8 cellular contexts compared by ENCODE assay signal in genomic region chr3:30286007-30286669, GRCh38.
DNase-seq lines count a peak whose midpoint lies in the region; ATAC-seq and TF ChIP-seq lines count a peak whose summit lies in the region.

No MANE protein-coding gene starts in this region.

- 0 to 4% methylated on average over 1 of the region's 1 CpG for whole genome bisulfite sequencing in body of pancreas, 2 donors

- H3K4me2 ChIP-seq in MM.1S (ENCODE audit: low read depth, low read length) (no peak overlapping the region), OCI-LY7 (ENCODE audit: low read length) (no peak overlapping the region)

- H4K20me1 ChIP-seq in MM.1S (ENCODE audit: insufficient read depth, low read length) = no peaks in the 10 kb centered on the region
- H4K20me1 ChIP-seq in OCI-LY7 (ENCODE audit: insufficient read depth, low read length) = no peaks in the 10 kb centered on the region

- intact Hi-C loops in body of pancreas (cut with DNase I) (no loop called here), left lung (cut with DNase I) (no loop called here), upper lobe of right lung (cut with DNase I) (no loop called here), OCI-LY7 (cut with micrococcal nuclease; ENCODE audit: unreplicated experiment) (no loop called here)

- H3K36me3 ChIP-seq in body of pancreas (replicated peaks in 1 of 2; ENCODE audit: insufficient read depth in 1 of 2, low read depth in 2 of 2) (no peaks in the 10 kb centered on the region), left lung (no peaks in the 10 kb centered on the region), upper lobe of right lung (no peaks in the 10 kb centered on the region), MM.1S (replicated peaks; ENCODE audit: insufficient read depth, low read length) (no peaks in the 10 kb centered on the region), OCI-LY7 (ENCODE audit: insufficient read depth, low read length) (no peaks in the 10 kb centered on the region)

- H3K9me3 ChIP-seq in body of pancreas (no peaks in the 10 kb centered on the region), left lung (no peaks in the 10 kb centered on the region), upper lobe of right lung (no peaks in the 10 kb centered on the region), MM.1S (replicated peaks; ENCODE audit: insufficient read depth, low read length) (no peaks in the 10 kb centered on the region), OCI-LY7 (ENCODE audit: low read length) (no peaks in the 10 kb centered on the region)

- H3K4me1 ChIP-seq in body of pancreas (peaks cover 24% of the 10 kb centered on the region), left lung (peaks cover 4 to 30% of the 10 kb centered on the region in 2 donors), upper lobe of right lung (peaks cover 28% of the 10 kb centered on the region), MM.1S (ENCODE audit: low read length) (no peaks in the 10 kb centered on the region), OCI-LY7 (ENCODE audit: insufficient read depth, low read length, poor library complexity, severe bottlenecking) (no peaks in the 10 kb centered on the region)

- CTCF ChIA-PET in OCI-LY7 (lab: Charles Lee; ENCODE audit: unreplicated experiment) = no interaction called here

- TF ChIP-seq CTCF in NB4 (IDR thresholded peaks at IDR 0.05; ENCODE audit: low read depth, low read length) (no peak), body of pancreas (IDR thresholded peaks at IDR 0.05) (no peak), left lung (IDR thresholded peaks at IDR 0.05) (no peak), upper lobe of right lung (IDR thresholded peaks at IDR 0.05) (no peak), MM.1S (IDR thresholded peaks at IDR 0.05; ENCODE audit: low read length) (no peak), OCI-LY7 (conservative IDR thresholded peaks at IDR 0.05; ENCODE audit: low read length) (no peak)

- ATAC-seq in body of pancreas = peak; percentile 91
- peak; percentile 81 for ATAC-seq in left lung
- ATAC-seq in upper lobe of right lung = peak; percentile 74

- H3K9me2 ChIP-seq in MM.1S (replicated peaks; ENCODE audit: insufficient read depth, low read length) = no peaks in the 10 kb centered on the region
- no peaks in the 10 kb centered on the region for H3K9me2 ChIP-seq in OCI-LY7 (ENCODE audit: insufficient read depth, low read length)

- no peaks in the 10 kb centered on the region for H3K27me3 ChIP-seq in body of pancreas
- H3K27me3 ChIP-seq in left lung = no peaks in the 10 kb centered on the region
- H3K27me3 ChIP-seq in upper lobe of right lung = no peaks in the 10 kb centered on the region
- no peaks in the 10 kb centered on the region for H3K27me3 ChIP-seq in MM.1S (replicated peaks; ENCODE audit: insufficient read depth, low read length)

- H3K9ac ChIP-seq in MM.1S (ENCODE audit: low read length) = no peak overlapping the region

- H3K27ac ChIP-seq in body of pancreas = peak overlapping the region; percentile 56 to 74 (median 66)
- H3K27ac ChIP-seq in left lung = peak overlapping the region; percentile 24 to 43
- H3K27ac ChIP-seq in upper lobe of right lung = no peak overlapping the region
- no peak overlapping the region for H3K27ac ChIP-seq in MM.1S (ENCODE audit: low read length)
- no peak overlapping the region for H3K27ac ChIP-seq in OCI-LY7 (ENCODE audit: low read depth, low read length, poor library complexity, severe bottlenecking)

- DNase-seq in COLO829 (ENCODE audit: low spot score) (peak; percentile 84), NB4 (ENCODE audit: low read depth) (peak; percentile 86), body of pancreas (peak; percentile 82 to 88 (median 87)), left lung (peak in 1 of 2 donors; percentile 63), upper lobe of right lung (no peak), MM.1S (no peak), OCI-LY7 (ENCODE audit: low spot score) (no peak), HUDEP-2 (lab: John Stamatoyannopoulos, UW; ENCODE audit: unreplicated experiment in 76 of 76) (no peak)

- H3K4me3 ChIP-seq in NB4 (ENCODE audit: low read depth, low read length) = no peak overlapping the region
- H3K4me3 ChIP-seq in body of pancreas = no peak overlapping the region
- no peak overlapping the region for H3K4me3 ChIP-seq in left lung
- no peak overlapping the region for H3K4me3 ChIP-seq in upper lobe of right lung
- no peak overlapping the region for H3K4me3 ChIP-seq in MM.1S (ENCODE audit: low read length)
- no peak overlapping the region for H3K4me3 ChIP-seq in OCI-LY7 (ENCODE audit: low read depth, low read length, poor library complexity, severe bottlenecking)

- BruUV-seq in OCI-LY7 (replicated peaks; lab: Mats Ljungman, UMichigan) = no TSS peak

- POLR2A ChIA-PET in OCI-LY7 (lab: Charles Lee) = interaction anchor here (1.1 kb wide), 1 partner anchor 151 kb away, joined by 3 read pairs; no protein-coding TSS in a partner anchor

- TF ChIP-seq POLR2A in NB4 (IDR thresholded peaks at IDR 0.05; ENCODE audit: extremely low read depth, insufficient read length) = no peak
- no peak for TF ChIP-seq POLR2A in body of pancreas (IDR thresholded peaks at IDR 0.05)

- H2AFZ ChIP-seq in MM.1S (ENCODE audit: low read length) (no peak overlapping the region), OCI-LY7 (ENCODE audit: low read length) (no peak overlapping the region)

- H3F3A ChIP-seq in MM.1S (ENCODE audit: insufficient read depth, low read length) = no peaks in the 10 kb centered on the region

- H3K79me2 ChIP-seq in MM.1S (ENCODE audit: low read length) = no peaks in the 10 kb centered on the region
- H3K79me2 ChIP-seq in OCI-LY7 (ENCODE audit: insufficient read depth, low read depth, low read length) = no peaks in the 10 kb centered on the region

Comparison
In these comparisons a context has a peak if more than half of its experiments do, and no peak if none do; other contexts are left out.
1. DNase-seq: peak in COLO829 (single experiment), NB4 (single experiment) and body of pancreas (4 of 4); none in upper lobe of right lung (single experiment), MM.1S (single experiment), OCI-LY7 (single experiment) and HUDEP-2 (0 of 76).
2. H3K27ac ChIP-seq: peak in body of pancreas (4 of 4) and left lung (2 of 2); none in upper lobe of right lung (single experiment), MM.1S (single experiment) and OCI-LY7 (single experiment).
3. Peak in every context shown above with its lines, with median percentiles within 50 percentile points of each other: ATAC-seq.